In the genomic region with DNA sequence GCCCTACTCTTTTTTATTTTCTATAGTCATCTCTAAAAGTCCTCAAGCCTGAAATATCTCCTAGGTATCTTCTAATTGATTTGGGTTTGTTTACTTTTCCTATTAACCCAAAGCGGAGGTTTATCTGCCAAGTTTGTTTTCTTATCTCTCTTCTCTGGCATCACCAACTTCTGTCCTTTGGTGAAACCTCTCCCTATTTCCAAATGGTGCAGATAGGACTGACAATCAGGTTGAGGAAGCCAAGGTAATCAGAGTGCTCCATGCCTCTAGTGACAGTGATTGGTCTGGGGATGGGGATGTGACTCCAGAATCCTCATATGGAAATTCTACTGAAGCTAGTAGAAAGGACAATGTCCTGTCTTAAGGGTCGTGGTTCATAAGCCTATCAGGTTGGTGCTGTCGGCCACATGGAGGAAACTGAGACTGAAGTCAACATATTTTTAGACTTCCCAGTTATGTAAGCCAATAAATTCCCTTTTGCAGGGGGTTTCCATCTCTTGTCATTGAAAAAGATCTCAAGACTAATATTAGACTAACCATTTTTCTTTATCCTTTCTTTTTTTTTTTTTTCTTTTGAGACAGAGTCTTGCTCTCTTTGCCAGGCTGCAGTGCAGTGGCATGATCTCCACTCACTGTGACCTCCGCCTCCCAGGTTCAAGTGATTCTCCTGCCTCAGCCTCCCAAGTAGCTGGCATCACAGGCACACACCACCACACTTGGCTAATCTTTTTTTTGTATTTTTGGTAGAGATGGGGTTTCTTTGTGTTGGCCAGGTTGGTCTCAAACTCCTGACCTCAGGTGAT, we compare ENCODE assay signal across 25 cellular contexts. TPM values are rescaled to one million over a fixed set of nuclear protein-coding genes. Genes with fewer than 3 reads are reported as not detected.
"Had no signal": no experiment of that assay in that cellular context is flagged by ENCODE, and none has a peak within 500 bp of the region (broad histone marks: within the 10 kb centered on the region; RNA-seq: fewer than 3 reads in every experiment).

No MANE protein-coding gene starts in this region.

- H3K4me1 Mint-ChIP-seq: activated naive CD4-positive, alpha-beta T cell treated with anti-CD3 and anti-CD28 coated beads, Interleukin-2, amount 10 ng/mL, durations not matched to agents 7 days and 5 days; stimulated activated effector memory CD8-positive, alpha-beta T cell treated with anti-CD3 and anti-CD28 coated beads, Interleukin-12 subunit alpha, Interleukin-12 subunit beta, amount 100 ng/mL, for 72 hours had no signal

- H3K4me1 ChIP-seq: heart right ventricle, transverse colon, vagina had no signal

- H3K9me3 ChIP-seq: heart right ventricle, lower lobe of right lung, transverse colon, vagina had no signal

- H3K27me3 ChIP-seq: cardiac muscle cell, heart right ventricle, transverse colon, vagina had no signal

- H3K36me3 ChIP-seq: cardiac muscle cell, heart right ventricle, lower lobe of right lung, transverse colon, vagina had no signal

- H3K4me3 Mint-ChIP-seq: activated B cell treated with CpG ODN at 0.5 μM for 24 hours; activated naive CD4-positive, alpha-beta T cell treated with anti-CD3 and anti-CD28 coated beads, Interleukin-2, amount 10 ng/mL, durations not matched to agents 7 days and 5 days; dendritic cell treated with granulocyte-macrophage colony-stimulating factor and Interleukin-4, amounts not matched to agents 40 ng/mL and 50 ng/mL, for 4 days; naive B cell; neural crest cell; stimulated activated effector memory CD8-positive, alpha-beta T cell treated with anti-CD3 and anti-CD28 coated beads, Interleukin-12 subunit alpha, Interleukin-12 subunit beta, amount 100 ng/mL, for 72 hours had no signal

- H3K9me3 Mint-ChIP-seq: activated naive CD4-positive, alpha-beta T cell treated with anti-CD3 and anti-CD28 coated beads, Interleukin-2, amount 10 ng/mL, durations not matched to agents 7 days and 5 days; dendritic cell treated with granulocyte-macrophage colony-stimulating factor and Interleukin-4, amounts not matched to agents 40 ng/mL and 50 ng/mL, for 4 days; stimulated activated effector memory CD8-positive, alpha-beta T cell treated with anti-CD3 and anti-CD28 coated beads, Interleukin-12 subunit alpha, Interleukin-12 subunit beta, amount 100 ng/mL, for 72 hours had no signal

- DNase-seq: activated B cell treated with CpG ODN at 0.5 μM for 24 hours; activated CD4-positive, alpha-beta T cell treated with anti-CD3 and anti-CD28 coated beads for 4 hours; activated CD4-positive, alpha-beta T cell treated with anti-CD3 and anti-CD28 coated beads, Interleukin-2, amount 50 U/mL, for 48 hours; activated effector memory CD4-positive, alpha-beta T cell treated with anti-CD3 and anti-CD28 coated beads, Interleukin-2, amount 50 U/mL, for 16 hours; activated naive CD4-positive, alpha-beta T cell treated with anti-CD3 and anti-CD28 coated beads, Interleukin-2, amount 10 ng/mL, durations not matched to agents 7 days and 5 days; activated T-cell treated with anti-CD3 and anti-CD28 coated beads for 4 hours; effector CD4-positive, alpha-beta T cell; erythroblast; foreskin fibroblast; heart right ventricle; islet precursor cell; left colon; lower lobe of right lung; naive B cell; occipital lobe; posterior cingulate gyrus; small intestine; stimulated activated CD4-positive, alpha-beta T cell treated with anti-CD3 and anti-CD28 coated beads, Interleukin-2, amount 100 ng/mL, for 24 hours; transverse colon had no signal

- H3K36me3 Mint-ChIP-seq: activated naive CD4-positive, alpha-beta T cell treated with anti-CD3 and anti-CD28 coated beads, Interleukin-2, amount 10 ng/mL, durations not matched to agents 7 days and 5 days; naive B cell; stimulated activated effector memory CD8-positive, alpha-beta T cell treated with anti-CD3 and anti-CD28 coated beads, Interleukin-12 subunit alpha, Interleukin-12 subunit beta, amount 100 ng/mL, for 72 hours had no signal

- H3K27ac ChIP-seq: cardiac muscle cell, heart right ventricle, lower lobe of right lung, transverse colon, vagina had no signal

- H3K27ac Mint-ChIP-seq: activated B cell treated with CpG ODN at 0.5 μM for 24 hours; activated naive CD4-positive, alpha-beta T cell treated with anti-CD3 and anti-CD28 coated beads, Interleukin-2, amount 10 ng/mL, durations not matched to agents 7 days and 5 days; dendritic cell treated with granulocyte-macrophage colony-stimulating factor and Interleukin-4, amounts not matched to agents 40 ng/mL and 50 ng/mL, for 4 days; naive B cell; stimulated activated effector memory CD8-positive, alpha-beta T cell treated with anti-CD3 and anti-CD28 coated beads, Interleukin-12 subunit alpha, Interleukin-12 subunit beta, amount 100 ng/mL, for 72 hours had no signal

- H3K4me3 ChIP-seq: cardiac muscle cell, heart right ventricle, lower lobe of right lung, transverse colon, vagina had no signal

- ATAC-seq: heart right ventricle; left colon; lower lobe of right lung; sciatic nerve; stimulated activated effector memory CD8-positive, alpha-beta T cell treated with anti-CD3 and anti-CD28 coated beads, Interleukin-12 subunit alpha, Interleukin-12 subunit beta, amount 100 ng/mL, for 72 hours had no signal

RNA-seq across cellular contexts. Expression of gene KIF6, which starts 28.0 kb away (rescaled TPM):
- total RNA-seq: activated B cell treated with CpG ODN at 0.5 μM for 24 hours, vagina had no signal
